In the genomic region with DNA sequence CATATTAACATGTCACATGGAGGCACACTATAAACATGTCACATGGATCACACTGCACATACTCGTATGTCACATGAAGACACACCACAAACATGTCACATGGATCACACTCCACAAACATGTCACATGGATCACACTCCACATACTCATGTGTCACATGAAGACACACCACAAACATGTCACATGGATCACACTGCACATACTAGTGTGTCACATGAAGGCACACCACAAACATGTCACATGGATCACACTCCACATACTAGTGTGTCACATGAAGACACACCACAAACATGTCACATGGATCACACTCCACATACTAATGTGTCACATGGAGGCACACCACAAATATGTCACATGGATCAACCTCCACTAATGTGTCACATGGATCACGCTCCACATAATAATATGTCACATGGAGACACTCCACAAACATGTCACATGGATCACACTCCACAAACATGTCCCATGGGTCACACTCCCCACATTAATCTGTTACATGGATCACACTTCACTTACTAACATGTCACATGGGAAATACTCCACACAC, we compare ENCODE assay signal across 22 cellular contexts.
A peak's percentile ranks its signal among the peaks of the same experiment; 100 is the strongest.
DNase-seq lines count a peak whose midpoint lies in the region; ATAC-seq, FAIRE-seq and TF ChIP-seq lines count a peak whose summit lies in the region.
"Had no signal": no experiment of that assay in that cellular context is flagged by ENCODE, and none has a peak within 500 bp of the region (broad histone marks: within the 10 kb centered on the region; RNA-seq: fewer than 3 reads in every experiment).

No MANE protein-coding gene starts in this region.

- H3K36me3 ChIP-seq in HepG2 (replicated peaks in 1 of 2; ENCODE audit: control insufficient read depth in 1 of 2, insufficient read depth in 2 of 2, low read length in 2 of 2) (no peaks in the 10 kb centered on the region), right lobe of liver (no peaks in the 10 kb centered on the region), GM12878 (ENCODE audit: control insufficient read depth in 2 of 2, insufficient read depth in 2 of 2, low read length in 1 of 2) (no peaks in the 10 kb centered on the region), esophagus muscularis mucosa (no peaks in the 10 kb centered on the region), gastroesophageal sphincter (no peaks in the 10 kb centered on the region)
- H3K36me3 ChIP-seq: BE2C; BLaER1 treated with 17β-estradiol and CSF1 and Interleukin-3, amounts not matched to agents 10 nM and 100 nM had no signal

- ATAC-seq in HepG2 (no peak), right lobe of liver (no peak), GM12878 (no peak), gastroesophageal sphincter (no peak)

- BruUV-seq in HepG2 (replicated peaks; lab: Mats Ljungman, UMichigan) (no TSS peak), GM12878 (replicated peaks; lab: Mats Ljungman, UMichigan) (no TSS peak)

- WGBS in HepG2 (ENCODE audit: low lambda C conversion rate) = 0% methylated on average over 2 of the region's 2 CpGs
- WGBS in right lobe of liver (ENCODE audit: insufficient coverage, low coverage, low lambda C conversion rate, missing lambda C conversion rate) = 37% methylated on average over 2 of the region's 2 CpGs
- WGBS in GM12878 (ENCODE audit: insufficient coverage, insufficient replicate concordance, low lambda C conversion rate, missing lambda C conversion rate) = 15% methylated on average over 2 of the region's 2 CpGs
- 96% methylated on average over 2 of the region's 2 CpGs for WGBS in esophagus muscularis mucosa
- 67% methylated on average over 1 to 2 of the region's 2 CpGs for WGBS in gastroesophageal sphincter (ENCODE audit: low coverage in 1 of 2), 2 donors

- peaks cover 0 to 4% of the 10 kb centered on the region in 2 experiments; a peak in 3 of 5 replicates for H3K27me3 ChIP-seq in HepG2 (ENCODE audit: control insufficient read depth in 1 of 2, insufficient read depth in 2 of 2, low read length in 2 of 2)
- H3K27me3 ChIP-seq in right lobe of liver = no peaks in the 10 kb centered on the region
- H3K27me3 ChIP-seq in GM12878 (replicated peaks in 1 of 2; ENCODE audit: control insufficient read depth in 2 of 2, insufficient read depth in 2 of 2, low read length in 1 of 2) = peaks cover 0 to 2% of the 10 kb centered on the region in 2 experiments; a peak in 2 of 4 replicates
- peaks cover 0 to 46% (median 0%) of the 10 kb centered on the region in 4 donors for H3K27me3 ChIP-seq in esophagus muscularis mucosa
- peaks cover 48% of the 10 kb centered on the region for H3K27me3 ChIP-seq in gastroesophageal sphincter
- H3K27me3 ChIP-seq: BE2C; BLaER1 treated with 17β-estradiol and CSF1 and Interleukin-3, amounts not matched to agents 10 nM and 100 nM had no signal

- no peak for DNase-seq in HepG2 (ENCODE audit: low spot score)
- DNase-seq in right lobe of liver = no peak
- DNase-seq in GM12878 (ENCODE audit: low read depth, low spot score) = no peak
- DNase-seq in esophagus muscularis mucosa (ENCODE audit: extremely low spot score) = peak; percentile 47
- no peak for DNase-seq in GDM1 (lab: John Stamatoyannopoulos, UW)
- DNase-seq: ACHN; AML-193; BE2C; Calu3; CD4-positive, alpha-beta memory T cell; COR-L47; DMS53; DND-41; GOT3; H7; HCEC 1CT had no signal

- intact Hi-C loops in HepG2 (cut with micrococcal nuclease; ENCODE audit: unreplicated experiment) = no loop called here
- intact Hi-C loops in right lobe of liver (cut with DNase I) = no loop called here
- intact Hi-C loops in GM12878 (cut with micrococcal nuclease; ENCODE audit: unreplicated experiment) = no loop called here
- intact Hi-C loops in esophagus muscularis mucosa (cut with DNase I) = no loop called here

- H3K9ac ChIP-seq in HepG2 (ENCODE audit: insufficient read depth, low read depth, low read length) (no peak overlapping the region), GM12878 (ENCODE audit: control insufficient read depth, insufficient read depth, low read length) (no peak overlapping the region)
- H3K9ac ChIP-seq: BLaER1 treated with 17β-estradiol and CSF1 and Interleukin-3, amounts not matched to agents 10 nM and 100 nM had no signal

- no peak overlapping the region for H3K27ac ChIP-seq in HepG2 (ENCODE audit: extremely low read length, insufficient read depth, low read length)
- no peak overlapping the region for H3K27ac ChIP-seq in right lobe of liver
- no peak overlapping the region for H3K27ac ChIP-seq in GM12878 (ENCODE audit: control insufficient read depth, insufficient read depth)
- no peak overlapping the region for H3K27ac ChIP-seq in esophagus muscularis mucosa (replicated peaks in 1 of 4)
- no peak overlapping the region for H3K27ac ChIP-seq in gastroesophageal sphincter
- H3K27ac ChIP-seq: 22Rv1; BLaER1 treated with 17β-estradiol and CSF1 and Interleukin-3, amounts not matched to agents 10 nM and 100 nM had no signal

- no peaks in the 10 kb centered on the region for H4K20me1 ChIP-seq in HepG2 (ENCODE audit: insufficient read depth, low read length)
- H4K20me1 ChIP-seq in GM12878 (ENCODE audit: control insufficient read depth, insufficient read depth) = no peaks in the 10 kb centered on the region
- H4K20me1 ChIP-seq: BLaER1 treated with 17β-estradiol and CSF1 and Interleukin-3, amounts not matched to agents 10 nM and 100 nM had no signal

- TF ChIP-seq CTCF in HepG2 (CRISPR knock-in tag; IDR thresholded peaks at IDR 0.05) = no peak
- TF ChIP-seq CTCF in right lobe of liver (IDR thresholded peaks at IDR 0.05) = no peak
- TF ChIP-seq CTCF in GM12878 (IDR thresholded peaks at IDR 0.05 in 2 of 3, conservative IDR thresholded peaks at IDR 0.05 in 1 of 3; ENCODE audit: control insufficient read depth in 2 of 3, extremely low read depth in 1 of 3, insufficient read depth in 1 of 3, low read depth in 3 of 3, low read length in 3 of 3) = no peak
- no peak for TF ChIP-seq CTCF in esophagus muscularis mucosa (IDR thresholded peaks at IDR 0.05)
- no peak for TF ChIP-seq CTCF in gastroesophageal sphincter (IDR thresholded peaks at IDR 0.05)

- no peak overlapping the region for H3K4me3 ChIP-seq in HepG2 (replicated peaks in 1 of 3; ENCODE audit: insufficient read depth in 1 of 3, low read depth in 2 of 3, low read length in 3 of 3)
- no peak overlapping the region for H3K4me3 ChIP-seq in right lobe of liver
- no peak overlapping the region for H3K4me3 ChIP-seq in GM12878
- H3K4me3 ChIP-seq in esophagus muscularis mucosa = no peak overlapping the region
- no peak overlapping the region for H3K4me3 ChIP-seq in gastroesophageal sphincter
- H3K4me3 ChIP-seq: BLaER1 treated with 17β-estradiol and CSF1 and Interleukin-3, amounts not matched to agents 10 nM and 100 nM had no signal

- no peak for TF ChIP-seq EP300 in HepG2 (IDR thresholded peaks at IDR 0.05; ENCODE audit: low read depth in 2 of 2, low read length in 2 of 2)
- no peak for TF ChIP-seq EP300 in HepG2 (CRISPR knock-in tag; IDR thresholded peaks at IDR 0.05; ENCODE audit: borderline replicate concordance)
- TF ChIP-seq EP300 in GM12878 (IDR thresholded peaks at IDR 0.05; ENCODE audit: borderline replicate concordance in 1 of 2, control insufficient read depth in 1 of 2, low read depth in 2 of 2, low read length in 2 of 2) = no peak
- TF ChIP-seq EP300 in esophagus muscularis mucosa (IDR thresholded peaks at IDR 0.05) = no peak
- no peak for TF ChIP-seq EP300 in gastroesophageal sphincter (IDR thresholded peaks at IDR 0.05)

- TF ChIP-seq RAD21 in HepG2 (CRISPR knock-in tag; IDR thresholded peaks at IDR 0.05) (no peak), GM12878 (IDR thresholded peaks at IDR 0.05; ENCODE audit: insufficient read depth, low read depth, low read length) (no peak)

- RAD21 ChIA-PET in GM12878 (lab: Charles Lee; ENCODE audit: unreplicated experiment) = no interaction called here

- H2AFZ ChIP-seq in HepG2 (ENCODE audit: low read length) = no peak overlapping the region
- no peak overlapping the region for H2AFZ ChIP-seq in GM12878 (ENCODE audit: control insufficient read depth, low read depth, low read length)

- TF ChIP-seq POLR2A in HepG2 (IDR thresholded peaks at IDR 0.05; ENCODE audit: insufficient read depth in 1 of 2, low read depth in 2 of 2, low read length in 2 of 2) (no peak), right lobe of liver (IDR thresholded peaks at IDR 0.05) (no peak), GM12878 (IDR thresholded peaks at IDR 0.05; ENCODE audit: low read depth, low read length) (no peak), esophagus muscularis mucosa (IDR thresholded peaks at IDR 0.05; ENCODE audit: low read depth) (no peak), gastroesophageal sphincter (IDR thresholded peaks at IDR 0.05) (no peak)

- in situ Hi-C loops in HepG2 (cut with HindIII; ENCODE audit: extremely low pct_ligation_motif_present, low pct_unique_long_range_greater_than_20kb) (no loop called here), GM12878 (cut with MboI) (no loop called here)

- H3K79me2 ChIP-seq in HepG2 (ENCODE audit: insufficient read depth, low read length) (no peaks in the 10 kb centered on the region), GM12878 (ENCODE audit: control insufficient read depth, insufficient read depth, low read length) (no peaks in the 10 kb centered on the region)

- CTCF ChIA-PET in HepG2 (lab: Yijun Ruan, JAX; ENCODE audit: low intra/inter-chr PET ratio, low total read pairs) = no interaction called here
- CTCF ChIA-PET in GM12878 (lab: Yijun Ruan, JAX) = no interaction called here

- H3K9me3 ChIP-seq in HepG2 (ENCODE audit: low read length) (no peaks in the 10 kb centered on the region), right lobe of liver (no peaks in the 10 kb centered on the region), GM12878 (replicated peaks; ENCODE audit: control insufficient read depth, insufficient read depth, low read length) (no peaks in the 10 kb centered on the region), esophagus muscularis mucosa (no peaks in the 10 kb centered on the region), gastroesophageal sphincter (no peaks in the 10 kb centered on the region)
- H3K9me3 ChIP-seq: BE2C had no signal

- H3K4me1 ChIP-seq in HepG2 (ENCODE audit: insufficient read depth, low read length) = no peaks in the 10 kb centered on the region
- no peaks in the 10 kb centered on the region for H3K4me1 ChIP-seq in right lobe of liver
- H3K4me1 ChIP-seq in GM12878 (ENCODE audit: control insufficient read depth, insufficient read depth, low read length) = no peaks in the 10 kb centered on the region
- H3K4me1 ChIP-seq in esophagus muscularis mucosa = no peaks in the 10 kb centered on the region
- no peaks in the 10 kb centered on the region for H3K4me1 ChIP-seq in gastroesophageal sphincter
- H3K4me1 ChIP-seq: BE2C; BLaER1 treated with 17β-estradiol and CSF1 and Interleukin-3, amounts not matched to agents 10 nM and 100 nM had no signal

- H3K4me2 ChIP-seq in HepG2 (ENCODE audit: low read depth, low read length) (no peak overlapping the region), GM12878 (ENCODE audit: control insufficient read depth, insufficient read depth) (no peak overlapping the region)
- H3K4me2 ChIP-seq: BLaER1 treated with 17β-estradiol and CSF1 and Interleukin-3, amounts not matched to agents 10 nM and 100 nM had no signal

- SMC1A ChIA-PET in GM12878 (lab: Charles Lee; ENCODE audit: uncharacterized antibody, unreplicated experiment) = no interaction called here

- FAIRE-seq in HepG2 (lab: Jason Lieb, UNC) (no peak), GM12878 (lab: Jason Lieb, UNC) (no peak)
- FAIRE-seq: A204.1, G401.6, GM12892 had no signal

- POLR2A ChIA-PET in HepG2 (lab: Yijun Ruan, JAX) = no interaction called here
- POLR2A ChIA-PET in GM12878 (lab: Charles Lee) = no interaction called here

TF ChIP-seq in GM12878, 131 proteins besides CTCF, POLR2A, EP300 and RAD21 (continues in another document):
- TF ChIP-seq BHLHE40 (IDR thresholded peaks at IDR 0.05; ENCODE audit: borderline replicate concordance in 1 of 2, low read depth in 2 of 2, low read length in 1 of 2) = no peak

Comparison
In these comparisons a context has a peak if more than half of its experiments do, and no peak if none do; other contexts are left out.
1. Of the 75 proteins assayed by ChIP-seq in both HepG2 and GM12878: peak only in HepG2: none; only in GM12878: BCL3; in both: none; in neither: 73; mixed calls (peak in some experiments, not most) for 1.